1 cellular context compared by ENCODE assay signal in genomic region chr3:171835116-171835515, GRCh38.
TF ChIP-seq lines count a peak whose summit lies in the region.

No MANE protein-coding gene starts in this region.

TF ChIP-seq in A549, 52 proteins besides CTCF, POLR2A, EP300 and RAD21 (continued from another document):
- TF ChIP-seq ELK1 (IDR thresholded peaks at IDR 0.05; ENCODE audit: low read depth, low read length) (no peak), FOXS1 (CRISPR knock-in tag; IDR thresholded peaks at IDR 0.05) (no peak), EHMT2 (IDR thresholded peaks at IDR 0.05; ENCODE audit: low read depth) (no peak), MYC (IDR thresholded peaks at IDR 0.05; ENCODE audit: borderline replicate concordance, low read length) (no peak), ESRRA (IDR thresholded peaks at IDR 0.05; ENCODE audit: borderline replicate concordance, low read length) (no peak), BCL3 (IDR thresholded peaks at IDR 0.05) (no peak), POLR2AphosphoS2 (conservative IDR thresholded peaks at IDR 0.05; ENCODE audit: low read length) (no peak), ZSCAN20 (CRISPR knock-in tag; IDR thresholded peaks at IDR 0.05) (no peak), FOSB (CRISPR knock-in tag; IDR thresholded peaks at IDR 0.05) (no peak)
